ENCODE assay signal across 22 cellular contexts in the genomic region with DNA sequence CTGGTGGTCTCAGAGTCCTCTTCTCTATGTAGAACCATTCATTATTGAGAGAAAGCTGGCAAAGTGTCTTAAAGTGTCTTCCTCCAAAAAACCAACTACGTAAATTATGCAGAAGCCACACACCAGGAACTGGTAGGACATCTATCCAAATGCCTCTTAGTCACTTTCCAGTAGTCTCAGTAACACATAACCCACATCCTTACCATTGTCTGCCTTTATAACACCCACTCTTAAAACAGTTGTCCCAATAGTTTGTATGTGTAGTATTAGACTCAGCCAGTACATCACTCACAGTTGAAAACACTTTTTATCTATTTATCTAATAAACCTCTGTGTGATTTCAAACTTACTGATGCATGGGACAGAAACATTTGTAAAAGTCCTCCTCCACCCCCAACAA.
"Had no signal": no experiment of that assay in that cellular context is flagged by ENCODE, and none has a peak within 500 bp of the region (broad histone marks: within the 10 kb centered on the region; RNA-seq: fewer than 3 reads in every experiment).

No MANE protein-coding gene starts in this region.

- H3K27ac Mint-ChIP-seq: dendritic cell treated with granulocyte-macrophage colony-stimulating factor and Interleukin-4, amounts not matched to agents 40 ng/mL and 50 ng/mL, for 4 days; effector memory CD8-positive, alpha-beta T cell; endodermal cell had no signal

- H3K9me3 Mint-ChIP-seq: dendritic cell treated with granulocyte-macrophage colony-stimulating factor and Interleukin-4, amounts not matched to agents 40 ng/mL and 50 ng/mL, for 4 days; effector memory CD8-positive, alpha-beta T cell; endodermal cell had no signal

- H3K27me3 Mint-ChIP-seq: dendritic cell treated with granulocyte-macrophage colony-stimulating factor and Interleukin-4, amounts not matched to agents 40 ng/mL and 50 ng/mL, for 4 days had no signal

- DNase-seq: colonic mucosa; cortex of kidney; dermis blood vessel endothelial cell; dorsolateral prefrontal cortex; effector CD4-positive, alpha-beta T cell; effector CD8-positive, alpha-beta T cell; effector memory CD4-positive, alpha-beta T cell; effector memory CD8-positive, alpha-beta T cell; endodermal cell; erythroblast; esophagus squamous epithelium; foreskin fibroblast; foreskin keratinocyte; foreskin melanocyte; gastrocnemius medialis; glutamatergic neuron; head of caudate nucleus; heart left ventricle; heart right ventricle had no signal

- H3K4me3 Mint-ChIP-seq: dendritic cell treated with granulocyte-macrophage colony-stimulating factor and Interleukin-4, amounts not matched to agents 40 ng/mL and 50 ng/mL, for 4 days; effector memory CD8-positive, alpha-beta T cell; endodermal cell had no signal

- ATAC-seq: effector memory CD8-positive, alpha-beta T cell; esophagus mucosa; foreskin keratinocyte; gastrocnemius medialis; gastroesophageal sphincter; heart left ventricle; heart right ventricle had no signal
